In the genomic region with DNA sequence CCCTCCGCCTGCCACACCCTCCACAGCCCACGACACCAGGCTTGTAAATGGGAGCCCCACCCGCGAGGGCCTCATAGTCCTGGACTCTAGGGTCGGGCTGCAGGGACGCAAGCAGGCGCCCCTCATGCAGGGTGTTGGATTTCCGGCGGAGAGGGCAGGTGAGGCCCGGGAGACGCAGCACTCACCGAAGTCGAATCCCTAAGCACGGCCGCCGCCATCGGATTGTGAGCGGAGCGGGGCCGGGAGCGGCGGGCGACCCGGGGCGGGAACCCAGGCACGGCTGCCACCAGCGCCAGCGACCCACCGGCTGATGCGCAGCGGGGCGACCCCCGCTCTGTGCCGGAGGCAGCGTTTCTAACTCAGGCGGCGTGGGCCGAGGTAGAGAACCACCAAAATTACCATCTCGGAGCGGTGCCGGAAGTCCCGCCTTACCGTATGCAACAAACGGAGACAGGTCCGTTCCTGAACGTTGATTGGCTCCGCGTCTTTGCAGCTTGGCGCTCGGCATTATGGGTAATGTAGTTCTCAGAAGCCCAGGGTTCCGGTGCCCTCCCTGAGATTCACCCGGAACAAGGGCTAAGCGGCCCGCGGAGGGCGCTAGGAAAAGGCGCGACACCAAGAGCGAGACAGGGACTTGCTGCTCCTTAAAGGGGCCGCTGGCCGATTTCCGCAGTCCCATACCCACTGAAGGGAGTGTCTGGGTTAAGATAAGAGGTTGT, we compare ENCODE assay signal across 8 cellular contexts. TPM values are rescaled to one million over a fixed set of nuclear protein-coding genes. Genes with fewer than 3 reads are reported as not detected.
DNase-seq lines count a peak whose midpoint lies in the region; ATAC-seq and TF ChIP-seq lines count a peak whose summit lies in the region.

A gene (minus strand): TSS at position 425 of the 719 bp plus-strand sequence. CDS start 207 bp downstream, at position 218.

- intact Hi-C loops in ascending aorta (cut with DNase I) = loop anchor here (1.0 to 10.0 kb wide), 8 partner anchors 19 to 424 kb away; a partner anchor contains a TSS
- intact Hi-C loops in right cardiac atrium (cut with DNase I) = no loop called here
- intact Hi-C loops in psoas muscle (cut with DNase I) = loop anchor here in 1 of 2 donors (2.0 to 5.0 kb wide), 2 partner anchors 18 to 51 kb away; a partner anchor contains a TSS
- intact Hi-C loops in uterus (cut with DNase I; ENCODE audit: low total_unique reads) = no loop called here

- ATAC-seq in GM18499 (IDR thresholded peaks at IDR 0.05; ENCODE audit: insufficient read depth, unreplicated experiment) (peak; percentile 91), HG02938 (IDR thresholded peaks at IDR 0.05; ENCODE audit: unreplicated experiment) (peak; percentile 89), right cardiac atrium (peak; percentile 98), psoas muscle (peak; percentile 98 to 100 (median 100))

- peak in 1 of 2 donors; percentile 37 for TF ChIP-seq POLR2A in uterus (IDR thresholded peaks at IDR 0.05)

- no peaks in the 10 kb centered on the region for H3K27me3 ChIP-seq in ascending aorta
- no peaks in the 10 kb centered on the region for H3K27me3 ChIP-seq in right cardiac atrium (ENCODE audit: control insufficient read depth, insufficient read depth)
- H3K27me3 ChIP-seq in psoas muscle (ENCODE audit: insufficient read depth in 3 of 3, low read length in 2 of 3) = no peaks in the 10 kb centered on the region
- no peaks in the 10 kb centered on the region for H3K27me3 ChIP-seq in uterus

- H3K4me1 ChIP-seq in ascending aorta (peaks cover 0 to 14% of the 10 kb centered on the region in 2 donors), right cardiac atrium (ENCODE audit: control insufficient read depth, insufficient read depth, low read length) (peaks cover 6% of the 10 kb centered on the region), psoas muscle (peaks cover 16% of the 10 kb centered on the region), uterus (no peaks in the 10 kb centered on the region)

- TF ChIP-seq CTCF in ascending aorta (IDR thresholded peaks at IDR 0.05) = peak in 1 of 3 experiments; percentile 14
- TF ChIP-seq CTCF in psoas muscle (IDR thresholded peaks at IDR 0.05) = peak; percentile 17
- TF ChIP-seq CTCF in uterus (IDR thresholded peaks at IDR 0.05) = peak in 2 of 4 experiments; percentile 7 to 45

- DNase-seq in NCI-H1694 treated with DMSO at 0.1 percent for 48 hours (lab: John Stamatoyannopoulos, UW) (peak; percentile 97), T-helper 2 cell (peak; percentile 77 to 99 (median 93)), ascending aorta (ENCODE audit: low spot score in 2 of 2) (peak; percentile 92 to 99), right cardiac atrium (peak; percentile 97 to 98 (median 98)), psoas muscle (peak; percentile 96 to 98), uterus (peak; percentile 94 to 97)

- H3K9me3 ChIP-seq in ascending aorta = peaks cover 34 to 42% of the 10 kb centered on the region in 2 donors
- H3K9me3 ChIP-seq in right cardiac atrium (ENCODE audit: control insufficient read depth, low read length) = peaks cover 16% of the 10 kb centered on the region
- peaks cover 51% of the 10 kb centered on the region for H3K9me3 ChIP-seq in psoas muscle
- peaks cover 0 to 41% of the 10 kb centered on the region in 2 donors for H3K9me3 ChIP-seq in uterus

- H3K27ac ChIP-seq in ascending aorta = peak within 1 kb of the TSS; percentile 39 to 62
- no peak within 1 kb of the TSS for H3K27ac ChIP-seq in right cardiac atrium (ENCODE audit: low read length)
- peak within 1 kb of the TSS; percentile 76 for H3K27ac ChIP-seq in psoas muscle
- H3K27ac ChIP-seq in uterus = peak within 1 kb of the TSS; percentile 67 to 69

- H3K36me3 ChIP-seq in ascending aorta = peaks cover 34 to 35% of the 10 kb centered on the region in 2 donors
- H3K36me3 ChIP-seq in psoas muscle (ENCODE audit: insufficient read depth in 1 of 2, low read depth in 1 of 2) = peaks cover 19 to 34% of the 10 kb centered on the region in 2 donors
- H3K36me3 ChIP-seq in uterus = no peaks in the 10 kb centered on the region

- WGBS in right cardiac atrium = under 1% methylated on average over 62 of the region's 62 CpGs
- 0% methylated on average over 47 to 62 of the region's 62 CpGs for WGBS in psoas muscle, 3 donors

- H3K4me3 ChIP-seq in ascending aorta (peak within 1 kb of the TSS; percentile 87 to 91), right cardiac atrium (ENCODE audit: low read length) (peak within 1 kb of the TSS; percentile 85), psoas muscle (peak within 1 kb of the TSS; percentile 100), uterus (peak within 1 kb of the TSS; percentile 81 to 94)

RNA-seq across cellular contexts. Expression of the gene that starts here (rescaled TPM):
- total RNA-seq in ascending aorta (2.7 TPM), right cardiac atrium (1 to 10 TPM; 4.7 to 5.9 (median 4.8) TPM), psoas muscle (1 to 10 TPM; 2.1 to 4.0 (median 2.4) TPM), uterus (10 to 100 TPM in 1 of 4 donors, 1 to 10 TPM in 2, under 1 TPM in 1; 0.26 to 11.9 (median 5.7) TPM)
- polyA plus RNA-seq in right cardiac atrium (2.4 TPM), psoas muscle (1 to 10 TPM; 1.9 to 2.9 (median 2.3) TPM)
